Comparison of ENCODE assay signal across 18 cellular contexts in the genomic region with DNA sequence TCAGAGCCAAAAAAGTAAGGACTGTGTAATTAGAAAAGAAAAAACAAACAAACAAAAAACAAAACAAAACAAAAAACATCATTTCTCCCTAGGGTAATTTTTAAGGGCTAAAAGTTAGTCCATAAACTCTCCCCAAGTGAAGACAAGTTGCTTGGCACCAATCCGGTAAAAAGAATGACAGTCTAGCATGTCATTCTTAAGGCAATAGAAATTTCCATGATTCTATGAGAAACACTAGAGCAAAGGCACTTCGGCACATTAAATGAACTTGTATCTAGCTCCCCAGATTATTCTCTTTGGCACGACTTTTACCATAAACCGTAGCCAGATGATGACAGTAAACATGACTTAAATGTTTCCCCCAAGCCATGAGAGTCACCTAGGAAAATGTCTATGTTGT. TPM values are rescaled to one million over a fixed set of nuclear protein-coding genes. Genes with fewer than 3 reads are reported as not detected.
A peak's percentile ranks its signal among the peaks of the same experiment; 100 is the strongest.
DNase-seq lines count a peak whose midpoint lies in the region; ATAC-seq, FAIRE-seq and TF ChIP-seq lines count a peak whose summit lies in the region.
"Had no signal": no experiment of that assay in that cellular context is flagged by ENCODE, and none has a peak within 500 bp of the region (broad histone marks: within the 10 kb centered on the region; RNA-seq: fewer than 3 reads in every experiment).

No MANE protein-coding gene starts in this region.

- dilution Hi-C loops in endothelial cell of umbilical vein (cut with MboI; ENCODE audit: extremely low pct_ligation_motif_present, low sequenced_read_pairs): no loop called here

- peak overlapping the region in 1 of 12 donors; percentile 6 for H3K4me3 ChIP-seq in heart left ventricle
- H3K4me3 ChIP-seq in endothelial cell of umbilical vein (replicated peaks in 1 of 3; ENCODE audit: insufficient read depth in 1 of 3, low read depth in 1 of 3, low read length in 3 of 3): no peak overlapping the region
- H3K4me3 ChIP-seq in upper lobe of left lung: no peak overlapping the region

- TF ChIP-seq POLR2A in heart left ventricle (IDR thresholded peaks at IDR 0.05) (no peak), endothelial cell of umbilical vein (IDR thresholded peaks at IDR 0.05; ENCODE audit: low read depth, low read length) (peak; percentile 16), upper lobe of left lung (IDR thresholded peaks at IDR 0.05) (no peak)

- H3K9me1 ChIP-seq in endothelial cell of umbilical vein (replicated peaks; ENCODE audit: control insufficient read depth, extremely low read depth, insufficient read depth, low read length): peaks cover 3% of the 10 kb centered on the region

- intact Hi-C loops in heart left ventricle (cut with DNase I) (loop anchor here in 6 of 10 donors (5.0 to 10.0 kb wide), 4 partner anchors 39 to 106 kb away; no protein-coding TSS in a partner anchor), Right ventricle myocardium inferior (cut with DNase I) (loop anchor here (5.0 kb wide), 1 partner anchor 39 kb away; no protein-coding TSS in a partner anchor), endothelial cell of umbilical vein (cut with micrococcal nuclease) (no loop called here)

- CTCF ChIA-PET in endothelial cell of umbilical vein (lab: Charles Lee): interaction anchor here (1.3 to 6.7 kb wide), 9 partner anchors 10 to 534 kb away, joined by 4 to 101 read pairs (median 8); partner anchors contain the start of gene COL8A1

- no peaks in the 10 kb centered on the region for H4K20me1 ChIP-seq in endothelial cell of umbilical vein (replicated peaks; ENCODE audit: control insufficient read depth, extremely low read depth, insufficient read depth, low read length)

- H3K27ac Mint-ChIP-seq in osteocyte (ENCODE audit: unreplicated experiment): peak overlapping the region; percentile 98
- H3K27ac Mint-ChIP-seq: CD4-positive, CD25-positive, alpha-beta regulatory T cell had no signal

- H3K9me3 ChIP-seq in heart left ventricle (no peaks in the 10 kb centered on the region), endothelial cell of umbilical vein (replicated peaks; ENCODE audit: control insufficient read depth, insufficient read depth, low read length) (no peaks in the 10 kb centered on the region), upper lobe of left lung (no peaks in the 10 kb centered on the region)

- H3K27me3 ChIP-seq in heart left ventricle (peaks cover 0 to 4% (median 0%) of the 10 kb centered on the region in 9 donors), endothelial cell of umbilical vein (ENCODE audit: control insufficient read depth in 2 of 2, insufficient read depth in 2 of 2, low read length in 2 of 2) (no peaks in the 10 kb centered on the region), upper lobe of left lung (no peaks in the 10 kb centered on the region)

- ATAC-seq in heart left ventricle: no peak
- no peak for ATAC-seq in Right ventricle myocardium inferior
- ATAC-seq in upper lobe of left lung (ENCODE audit: low FRiP score in 2 of 2): peak in 1 of 2 donors; percentile 23
- ATAC-seq in HG03378 (IDR thresholded peaks at IDR 0.05; ENCODE audit: unreplicated experiment): no peak

- 67 to 72% (median 70%) methylated on average over 4 of the region's 4 CpGs for WGBS in heart left ventricle, 4 donors
- WGBS in upper lobe of left lung, 2 donors: 76 to 83% methylated on average over 4 of the region's 4 CpGs

- H3K36me3 ChIP-seq in heart left ventricle (no peaks in the 10 kb centered on the region), endothelial cell of umbilical vein (ENCODE audit: control insufficient read depth in 2 of 2, extremely low read depth in 1 of 2, insufficient read depth in 2 of 2, low read length in 2 of 2) (peaks cover 0 to 17% of the 10 kb centered on the region in 2 experiments), upper lobe of left lung (no peaks in the 10 kb centered on the region)

- peaks cover 93% of the 10 kb centered on the region for H3K4me1 Mint-ChIP-seq in osteocyte (ENCODE audit: unreplicated experiment)
- H3K4me1 Mint-ChIP-seq: CD4-positive, CD25-positive, alpha-beta regulatory T cell; naive B cell had no signal

- POLR2A ChIA-PET in endothelial cell of umbilical vein (lab: Charles Lee): interaction anchor here (1.7 to 1.9 kb wide), 2 partner anchors 10 to 11 kb away, joined by 4 to 16 read pairs; partner anchors contain the start of gene COL8A1

- TF ChIP-seq CTCF in heart left ventricle (IDR thresholded peaks at IDR 0.05): no peak
- no peak for TF ChIP-seq CTCF in endothelial cell of umbilical vein (IDR thresholded peaks at IDR 0.05; ENCODE audit: extremely low read depth in 1 of 2, insufficient read depth in 1 of 2, low read depth in 1 of 2, low read length in 2 of 2)
- no peak for TF ChIP-seq CTCF in osteocyte (IDR thresholded peaks at IDR 0.05)
- no peak for TF ChIP-seq CTCF in upper lobe of left lung (IDR thresholded peaks at IDR 0.05)

- H3K9ac ChIP-seq in endothelial cell of umbilical vein (replicated peaks; ENCODE audit: extremely low read depth, insufficient read depth, low read length): peak overlapping the region; percentile 74

- peaks cover 86% of the 10 kb centered on the region for H3K36me3 Mint-ChIP-seq in osteocyte (ENCODE audit: unreplicated experiment)
- H3K36me3 Mint-ChIP-seq: CD4-positive, CD25-positive, alpha-beta regulatory T cell; naive B cell had no signal

- H3K27ac ChIP-seq in heart left ventricle (peak overlapping the region in 10 of 12 donors; percentile 13 to 74 (median 57)), endothelial cell of umbilical vein (ENCODE audit: insufficient read depth, low read depth, low read length) (peak overlapping the region; percentile 75), upper lobe of left lung (peak overlapping the region in 3 of 4 donors; percentile 19 to 30 (median 23))

- peak overlapping the region; percentile 94 for H3K4me3 Mint-ChIP-seq in osteocyte (ENCODE audit: unreplicated experiment)
- H3K4me3 Mint-ChIP-seq: CD4-positive, CD25-positive, alpha-beta regulatory T cell; naive B cell had no signal

- no TSS peak for BruUV-seq in endothelial cell of umbilical vein (replicated peaks; lab: Mats Ljungman, UMichigan)

- no peak for FAIRE-seq in endothelial cell of umbilical vein (lab: Jason Lieb, UNC)
- FAIRE-seq: colon had no signal

- no peaks in the 10 kb centered on the region for H3K9me3 Mint-ChIP-seq in osteocyte (ENCODE audit: unreplicated experiment)
- H3K9me3 Mint-ChIP-seq: naive B cell had no signal

- H2AFZ ChIP-seq in endothelial cell of umbilical vein (ENCODE audit: low read depth, low read length): no peak overlapping the region

- no peaks in the 10 kb centered on the region for H3K27me3 Mint-ChIP-seq in osteocyte (ENCODE audit: unreplicated experiment)

- DNase-seq in heart left ventricle (no peak), Right ventricle myocardium inferior (ENCODE audit: missing footprints) (no peak), endothelial cell of umbilical vein (ENCODE audit: low read depth, low spot score) (no peak), osteocyte (ENCODE audit: extremely low spot score, unreplicated experiment) (no peak), upper lobe of left lung (no peak), SW480 (ENCODE audit: low spot score) (no peak)
- no peak for DNase-seq in activated CD4-positive, alpha-beta T cell treated with anti-CD3 and anti-CD28 coated beads for 48 hours
- DNase-seq: activated CD4-positive, alpha-beta T cell treated with anti-CD3 and anti-CD28 coated beads, Interleukin-2, amount 50 U/mL, for 4 hours; activated naive CD4-positive, alpha-beta T cell; CD4-positive, CD25-positive, alpha-beta regulatory T cell; DMS153; naive B cell; NCI-H187 treated with DMSO at 0.1 percent for 48 hours; NCI-H446; stimulated activated CD8-positive, alpha-beta memory T cell treated with anti-CD3 and anti-CD28 coated beads, Interleukin-4, amount 100 ng/mL, for 48 hours; T-helper 1 cell had no signal

- H3K4me1 ChIP-seq in heart left ventricle (peaks cover 0 to 58% (median 10%) of the 10 kb centered on the region in 12 donors), endothelial cell of umbilical vein (ENCODE audit: control insufficient read depth, extremely low read depth, insufficient read depth, low read length) (peaks cover 88% of the 10 kb centered on the region), upper lobe of left lung (peaks cover 0 to 34% (median 15%) of the 10 kb centered on the region in 4 donors)

- H3K4me2 ChIP-seq in endothelial cell of umbilical vein (ENCODE audit: insufficient read depth, low read length): peak overlapping the region; percentile 53

- no peak for TF ChIP-seq EP300 in upper lobe of left lung (IDR thresholded peaks at IDR 0.05)

- H3K79me2 ChIP-seq in endothelial cell of umbilical vein (ENCODE audit: control insufficient read depth, insufficient read depth, low read length): peaks cover 92% of the 10 kb centered on the region

TF ChIP-seq in endothelial cell of umbilical vein, 7 proteins besides CTCF, POLR2A, EP300 and RAD21:
- TF ChIP-seq MAX (IDR thresholded peaks at IDR 0.05; ENCODE audit: insufficient read depth, insufficient read length) (no peak), POLR2AphosphoS5 (IDR thresholded peaks at IDR 0.05; ENCODE audit: insufficient read depth, low read depth, low read length) (no peak), EZH2 (IDR thresholded peaks at IDR 0.05; ENCODE audit: borderline replicate concordance, low read depth, low read length, severe bottlenecking) (no peak), FOS (IDR thresholded peaks at IDR 0.05; ENCODE audit: borderline replicate concordance, insufficient read depth, low read length) (no peak), MYC (IDR thresholded peaks at IDR 0.05; ENCODE audit: low read depth, low read length) (no peak)

RNA-seq across cellular contexts. Expression of gene COL8A1, which starts 10.1 kb away (rescaled TPM):
- total RNA-seq in heart left ventricle (10 to 100 TPM; 12.5 to 39.2 (median 22.7) TPM), Right ventricle myocardium inferior (14.1 TPM), endothelial cell of umbilical vein (217 and 358 TPM in 2 replicates), osteocyte (3,389 and 3,403 TPM in 2 replicates), upper lobe of left lung (100 to 1,000 TPM in 3 of 6 donors, 10 to 100 TPM in 3; 22.0 to 209 (median 115) TPM)
- polyA plus RNA-seq in heart left ventricle (1 to 10 TPM; 4.9 to 7.3 TPM), endothelial cell of umbilical vein (581 and 634 TPM in 2 replicates)
- polyA plus RNA-seq in endothelial cell of umbilical vein (2011; cell fraction: cytosol; rRNA removed): 292 and 326 TPM in 2 replicates
- polyA plus RNA-seq in endothelial cell of umbilical vein (2011; cell fraction: nucleus; rRNA removed): 285 and 305 TPM in 2 replicates
- polyA plus RNA-seq in endothelial cell of umbilical vein (2012): 454 and 542 TPM in 2 replicates
- polyA minus RNA-seq in endothelial cell of umbilical vein: 1,032 and 1,279 TPM in 2 replicates
- polyA minus RNA-seq in endothelial cell of umbilical vein (2011; cell fraction: cytosol; rRNA and poly(A)+ RNA removed): not detected
- 575 and 850 TPM in 2 replicates for polyA minus RNA-seq in endothelial cell of umbilical vein (2011; cell fraction: nucleus; rRNA and poly(A)+ RNA removed)
- total RNA-seq: CD4-positive, CD25-positive, alpha-beta regulatory T cell had no signal
- polyA plus RNA-seq: CD4-positive, CD25-positive, alpha-beta regulatory T cell had no signal

Comparison
In these comparisons a context has a peak if more than half of its experiments do, and no peak if none do; other contexts are left out.
1. H3K27ac ChIP-seq: peak in every context shown above with its lines; median percentile 75 in endothelial cell of umbilical vein; 57 in heart left ventricle; 23 in upper lobe of left lung.